6 cellular contexts compared by ENCODE assay signal in the genomic region with DNA sequence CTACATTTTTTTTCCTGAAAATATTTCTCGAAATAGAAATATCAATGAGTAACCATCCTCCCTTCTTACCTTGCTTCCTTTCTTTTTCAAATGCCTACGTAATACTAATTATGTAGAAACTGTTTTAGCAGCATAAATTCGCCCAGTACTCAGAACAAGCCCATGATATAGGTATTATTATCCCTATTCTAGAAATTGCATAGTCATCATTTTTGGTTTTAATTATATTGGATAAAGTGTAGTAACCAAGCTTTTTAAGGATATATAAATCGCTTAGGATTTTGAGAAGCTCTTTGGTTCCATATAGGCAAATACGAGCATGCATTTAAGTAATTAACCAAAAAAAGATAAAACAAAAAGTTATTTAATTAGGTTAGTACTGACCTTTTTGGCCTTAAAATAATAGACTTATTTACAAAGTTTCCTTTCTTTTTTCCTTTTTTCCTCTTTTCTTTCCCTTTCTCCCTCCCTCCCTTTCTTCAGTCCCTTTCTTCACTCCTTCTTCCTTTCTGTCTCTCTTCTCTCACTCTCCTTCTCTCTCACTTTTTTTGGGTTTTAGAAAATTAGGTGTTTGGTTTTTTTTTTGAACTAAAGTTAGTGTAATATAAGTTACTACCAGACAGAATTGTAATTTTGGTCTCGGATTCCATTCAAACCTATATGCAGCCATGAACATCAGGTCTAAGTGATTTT.
"Had no signal": no experiment of that assay in that cellular context is flagged by ENCODE, and none has a peak within 500 bp of the region (broad histone marks: within the 10 kb centered on the region; RNA-seq: fewer than 3 reads in every experiment).

No MANE protein-coding gene starts in this region.

- H3K4me2 ChIP-seq: GM23338 had no signal

- H2AFZ ChIP-seq: GM23338 had no signal

- H3K4me3 Mint-ChIP-seq: GM23338, IgD-negative memory B cell had no signal

- ATAC-seq: GM23338, HCT116 had no signal

- H3K9me3 Mint-ChIP-seq: GM23338, IgD-negative memory B cell had no signal

- H3K9me3 ChIP-seq: HAP-1 had no signal

- DNase-seq: H7, KG1 had no signal

- H3K27ac Mint-ChIP-seq: GM23338, IgD-negative memory B cell had no signal

- H3K4me3 ChIP-seq: GM23338, HAP-1 had no signal

- H3K36me3 ChIP-seq: HAP-1 had no signal

- H3K36me3 Mint-ChIP-seq: IgD-negative memory B cell had no signal
